ENCODE assay signal across 8 cellular contexts in genomic region chr1:155001688-155002474, GRCh38. TPM values are rescaled to one million over a fixed set of nuclear protein-coding genes. Genes with fewer than 3 reads are reported as not detected.
DNase-seq lines count a peak whose midpoint lies in the region; ATAC-seq and TF ChIP-seq lines count a peak whose summit lies in the region.

No MANE protein-coding gene starts in this region.

- intact Hi-C loops in Calu3 (cut with micrococcal nuclease; ENCODE audit: unreplicated experiment): loop anchor here (1.0 to 10.0 kb wide), 3 partner anchors 15 to 53 kb away; partner anchors contain the start of genes ADAM15 and CKS1B

- peaks cover 54% of the 10 kb centered on the region for H3K4me1 Mint-ChIP-seq in Calu3 (ENCODE audit: low read depth, unreplicated experiment)

- peak overlapping the region; percentile 99 for H3K27ac ChIP-seq in mucosa of rectum (ENCODE audit: low read depth in 2 of 2, low read length in 2 of 2)

- peak overlapping the region; percentile 94 for H3K4me3 Mint-ChIP-seq in Calu3 (ENCODE audit: low read depth, unreplicated experiment)

- H3K4me3 ChIP-seq in Jurkat, Clone E6-1 (ENCODE audit: low read length): peak overlapping the region; percentile 47
- H3K4me3 ChIP-seq in mucosa of rectum (ENCODE audit: low read length in 2 of 2): peak overlapping the region; percentile 87 to 88

- H3K27me3 ChIP-seq in mucosa of rectum (ENCODE audit: control insufficient read depth in 2 of 2, insufficient read depth in 2 of 2, low read length in 2 of 2): no peaks in the 10 kb centered on the region

- TF ChIP-seq POLR2A in erythroblast (IDR thresholded peaks at IDR 0.05; ENCODE audit: low read length): no peak

- peaks cover 66% of the 10 kb centered on the region for H3K36me3 Mint-ChIP-seq in Calu3 (ENCODE audit: insufficient read depth, unreplicated experiment)

- H3K27me3 Mint-ChIP-seq in Calu3 (ENCODE audit: unreplicated experiment): no peaks in the 10 kb centered on the region

- BruUV-seq in Calu3 (replicated peaks; lab: Mats Ljungman, UMichigan): TSS peak; percentile 43

- H3K36me3 ChIP-seq in mucosa of rectum (ENCODE audit: control insufficient read depth in 2 of 2, insufficient read depth in 2 of 2, low read length in 2 of 2): peaks cover 0 to 3% of the 10 kb centered on the region in 2 donors

- H3K9ac ChIP-seq in mucosa of rectum (ENCODE audit: low read depth in 1 of 2, low read length in 2 of 2): peak overlapping the region; percentile 89 to 93

- ATAC-seq in GM21526 (IDR thresholded peaks at IDR 0.05; ENCODE audit: low FRiP score, unreplicated experiment): peak; percentile 48

- peak; percentile 40 for TF ChIP-seq CTCF in Calu3 (IDR thresholded peaks at IDR 0.05; ENCODE audit: unreplicated experiment)

- peak; percentile 100 for DNase-seq in Calu3
- DNase-seq in Jurkat, Clone E6-1 (ENCODE audit: low read depth, low spot score): peak; percentile 87
- DNase-seq in OCI-M2 (lab: John Stamatoyannopoulos, UW; ENCODE audit: unreplicated experiment): peak; percentile 64
- peak; percentile 94 for DNase-seq in activated T-cell treated with anti-CD3 and anti-CD28 coated beads, Interleukin-2, amount 50 U/mL, for 1 hour
- DNase-seq in erythroblast (lab: John Stamatoyannopoulos, UW): peak; percentile 99
- DNase-seq in stimulated activated CD8-positive, alpha-beta memory T cell treated with anti-CD3 and anti-CD28 coated beads, Interleukin-4, amount 100 ng/mL, for 24 hours (ENCODE audit: low read depth): peak; percentile 98

- H3K4me1 ChIP-seq in mucosa of rectum (ENCODE audit: control insufficient read depth in 2 of 2, insufficient read depth in 2 of 2, low read length in 2 of 2): peaks cover 35 to 43% of the 10 kb centered on the region in 2 donors

- H3K9me3 Mint-ChIP-seq in Calu3 (ENCODE audit: low read depth, unreplicated experiment): no peaks in the 10 kb centered on the region

- CTCF ChIA-PET in Calu3 (lab: Charles Lee): interaction anchor here (0.6 to 1.4 kb wide), 11 partner anchors 14 to 976 kb away, joined by 3 to 8 read pairs (median 4); partner anchors contain the start of gene FLAD1

- peak overlapping the region; percentile 93 for H3K27ac Mint-ChIP-seq in Calu3 (ENCODE audit: unreplicated experiment)

- no peaks in the 10 kb centered on the region for H3K9me3 ChIP-seq in mucosa of rectum (ENCODE audit: control insufficient read depth in 2 of 2, low read length in 2 of 2)

RNA-seq across cellular contexts. Expression of gene ZBTB7B, which starts 0.7 kb away (rescaled TPM):
- 64.7 and 64.9 TPM in 2 replicates for total RNA-seq in Calu3 (2022)
- 3.9 TPM for polyA plus RNA-seq in Jurkat, Clone E6-1 (2012; ENCODE audit: insufficient read depth, insufficient read length)

RNA-seq across cellular contexts. Expression of gene LENEP, which starts 8.5 kb away (rescaled TPM):
- total RNA-seq in Calu3 (2022): 1.1 and 1.5 TPM in 2 replicates
- polyA plus RNA-seq in Jurkat, Clone E6-1 (2012; ENCODE audit: insufficient read depth, insufficient read length): not detected

RNA-seq across cellular contexts. Expression of gene FLAD1, which starts 18.7 kb away (rescaled TPM):
- 74.3 and 75.1 TPM in 2 replicates for total RNA-seq in Calu3 (2022)
- polyA plus RNA-seq in Jurkat, Clone E6-1 (2012; ENCODE audit: insufficient read depth, insufficient read length): 80.9 TPM

RNA-seq across cellular contexts. Expression of gene CKS1B, which starts 27.4 kb away (rescaled TPM):
- 182 and 230 TPM in 2 replicates for total RNA-seq in Calu3 (2022)
- 355 TPM for polyA plus RNA-seq in Jurkat, Clone E6-1 (2012; ENCODE audit: insufficient read depth, insufficient read length)

RNA-seq across cellular contexts. Expression of gene SHC1, which starts 31.3 kb away (rescaled TPM):
- total RNA-seq in Calu3 (2022): 73.5 and 77.5 TPM in 2 replicates
- polyA plus RNA-seq in Jurkat, Clone E6-1 (2012; ENCODE audit: insufficient read depth, insufficient read length): 40.0 TPM

Comparison
In these comparisons a context has a peak if more than half of its experiments do, and no peak if none do; other contexts are left out.
1. Peak in every context shown above with its lines: DNase-seq, ATAC-seq, H3K4me3 ChIP-seq and H3K27ac ChIP-seq.